In genomic region chr4:127624176-127624575, GRCh38 we compare ENCODE assay signal across 10 cellular contexts. TPM values are rescaled to one million over a fixed set of nuclear protein-coding genes. Genes with fewer than 3 reads are reported as not detected.
DNase-seq lines count a peak whose midpoint lies in the region; ATAC-seq, FAIRE-seq and TF ChIP-seq lines count a peak whose summit lies in the region.
"Had no signal": no experiment of that assay in that cellular context is flagged by ENCODE, and none has a peak within 500 bp of the region (broad histone marks: within the 10 kb centered on the region; RNA-seq: fewer than 3 reads in every experiment).

No MANE protein-coding gene starts in this region.

- H3K4me2 ChIP-seq in K562 (ENCODE audit: insufficient read depth, low read length), result no peak overlapping the region

- H3K27ac ChIP-seq in K562 (ENCODE audit: extremely low read depth, low read depth, low read length) (no peak overlapping the region), lower lobe of right lung (no peak overlapping the region), upper lobe of right lung (no peak overlapping the region), adrenal gland (no peak overlapping the region)

- H3K4me3 ChIP-seq in K562 (no peak overlapping the region), lower lobe of right lung (peak overlapping the region; percentile 66), upper lobe of right lung (peak overlapping the region; percentile 54), mucosa of descending colon (no peak overlapping the region), adrenal gland (no peak overlapping the region)

- POLR2A ChIA-PET in K562 (lab: Yijun Ruan, JAX), result interaction anchor here (0.6 to 1.5 kb wide), 3 partner anchors 8 to 433 kb away, joined by 3 to 7 read pairs (median 6); partner anchors contain the start of gene INTU

- ATAC-seq in K562 (no peak), lower lobe of right lung (no peak), upper lobe of right lung (no peak), GM18909 (IDR thresholded peaks at IDR 0.05; ENCODE audit: poor library complexity, unreplicated experiment) (no peak), mucosa of descending colon (no peak)

- WGBS in K562 (ENCODE audit: insufficient coverage, low coverage, missing lambda C conversion rate), result 28% methylated on average over 8 of the region's 8 CpGs
- 58 to 67% (median 63%) methylated on average over 8 of the region's 8 CpGs for WGBS in adrenal gland, 4 donors

- no peak for FAIRE-seq in K562 (lab: Jason Lieb, UNC)

- no peaks in the 10 kb centered on the region for H4K20me1 ChIP-seq in K562 (replicated peaks; ENCODE audit: control insufficient read depth, insufficient read depth, low read length)

- no peak for TF ChIP-seq RAD21 in K562 (CRISPR knock-in tag; conservative IDR thresholded peaks at IDR 0.05 in 1 of 2, IDR thresholded peaks at IDR 0.05 in 1 of 2)

- peak; percentile 1 for DNase-seq in NCI-H345 (lab: John Stamatoyannopoulos, UW)
- no peak for DNase-seq in NCI-H345 treated with DMSO at 0.1 percent for 48 hours (lab: John Stamatoyannopoulos, UW; ENCODE audit: unreplicated experiment)
- no peak for DNase-seq in K562 (ENCODE audit: extremely low read depth in 1 of 4, low spot score in 3 of 4)
- no peak for DNase-seq in lower lobe of right lung
- DNase-seq in upper lobe of right lung, result no peak
- no peak for DNase-seq in mucosa of descending colon
- DNase-seq in adrenal gland, result no peak
- DNase-seq: activated CD4-positive, alpha-beta T cell treated with anti-CD3 and anti-CD28 coated beads, Interleukin-2, amount 50 U/mL, for 48 hours; T-helper 1 cell had no signal

- TF ChIP-seq POLR2A in K562 (conservative IDR thresholded peaks at IDR 0.05), result no peak
- TF ChIP-seq POLR2A in adrenal gland (IDR thresholded peaks at IDR 0.05), result no peak

- no TSS peak for BruUV-seq in K562 (replicated peaks; lab: Mats Ljungman, UMichigan)

- H3K9ac ChIP-seq in K562 (ENCODE audit: insufficient read depth in 1 of 2, low read depth in 2 of 2, low read length in 2 of 2), result no peak overlapping the region

- intact Hi-C loops in K562 (cut with micrococcal nuclease), result no loop called here
- intact Hi-C loops in lower lobe of right lung (cut with DNase I), result no loop called here
- intact Hi-C loops in upper lobe of right lung (cut with DNase I), result no loop called here
- intact Hi-C loops in mucosa of descending colon (cut with DNase I, micrococcal nuclease), result no loop called here
- intact Hi-C loops in adrenal gland (cut with DNase I), result no loop called here

- CTCF ChIA-PET in K562 (lab: Yijun Ruan, JAX; ENCODE audit: low intra/inter-chr PET ratio), result no interaction called here

- peak overlapping the region; percentile 18; the same call in 1 of the 2 replicates for H2AFZ ChIP-seq in K562 (ENCODE audit: low read depth, low read length)

- no peaks in the 10 kb centered on the region for H3K27me3 ChIP-seq in K562 (ENCODE audit: control insufficient read depth in 2 of 2, insufficient read depth in 2 of 2, low read length in 2 of 2)
- H3K27me3 ChIP-seq in lower lobe of right lung (ENCODE audit: low read depth), result peaks cover 23% of the 10 kb centered on the region
- peaks cover 30% of the 10 kb centered on the region for H3K27me3 ChIP-seq in upper lobe of right lung
- H3K27me3 ChIP-seq in adrenal gland, result peaks cover 19% of the 10 kb centered on the region

- no peaks in the 10 kb centered on the region for H3K79me2 ChIP-seq in K562 (ENCODE audit: control insufficient read depth, insufficient read depth, low read length)

- TF ChIP-seq CTCF in K562 (IDR thresholded peaks at IDR 0.05 in 2 of 3, conservative IDR thresholded peaks at IDR 0.05 in 1 of 3; ENCODE audit: insufficient read depth in 2 of 3, low read depth in 1 of 3, low read length in 3 of 3) (no peak), lower lobe of right lung (IDR thresholded peaks at IDR 0.05) (no peak), upper lobe of right lung (IDR thresholded peaks at IDR 0.05) (no peak), mucosa of descending colon (IDR thresholded peaks at IDR 0.05) (no peak), adrenal gland (IDR thresholded peaks at IDR 0.05) (no peak)

- in situ Hi-C loops in K562 (cut with MboI), result no loop called here

- H3K4me1 ChIP-seq in K562 (replicated peaks in 1 of 2; ENCODE audit: control insufficient read depth in 2 of 2, insufficient read depth in 2 of 2, low read length in 2 of 2), result no peaks in the 10 kb centered on the region
- H3K4me1 ChIP-seq in lower lobe of right lung, result peaks cover 12% of the 10 kb centered on the region
- no peaks in the 10 kb centered on the region for H3K4me1 ChIP-seq in upper lobe of right lung
- H3K4me1 ChIP-seq in mucosa of descending colon (ENCODE audit: low read depth), result peaks cover 10% of the 10 kb centered on the region
- H3K4me1 ChIP-seq in adrenal gland (replicated peaks in 1 of 2), result peaks cover 6 to 9% of the 10 kb centered on the region in 2 donors

- no peak for TF ChIP-seq EP300 in K562 (IDR thresholded peaks at IDR 0.05; ENCODE audit: low read length)

- no peaks in the 10 kb centered on the region for H3K9me1 ChIP-seq in K562 (ENCODE audit: control insufficient read depth, insufficient read depth, low read length)

- H3K36me3 ChIP-seq in K562 (ENCODE audit: control insufficient read depth, insufficient read depth, low read length) (no peaks in the 10 kb centered on the region), lower lobe of right lung (no peaks in the 10 kb centered on the region), upper lobe of right lung (no peaks in the 10 kb centered on the region), mucosa of descending colon (ENCODE audit: low read depth) (no peaks in the 10 kb centered on the region), adrenal gland (replicated peaks in 1 of 2) (no peaks in the 10 kb centered on the region)

- no peaks in the 10 kb centered on the region for H3K9me3 ChIP-seq in K562 (replicated peaks; ENCODE audit: control insufficient read depth, insufficient read depth, low read depth, low read length)
- H3K9me3 ChIP-seq in lower lobe of right lung, result no peaks in the 10 kb centered on the region
- no peaks in the 10 kb centered on the region for H3K9me3 ChIP-seq in upper lobe of right lung
- no peaks in the 10 kb centered on the region for H3K9me3 ChIP-seq in mucosa of descending colon
- no peaks in the 10 kb centered on the region for H3K9me3 ChIP-seq in adrenal gland (replicated peaks in 1 of 3)

TF ChIP-seq in K562, 482 proteins besides CTCF, POLR2A, EP300 and RAD21:
- TF ChIP-seq TCF15 (CRISPR knock-in tag; IDR thresholded peaks at IDR 0.05) (no peak), BCL6 (CRISPR knock-in tag; IDR thresholded peaks at IDR 0.05) (no peak)
- TF ChIP-seq, protein P1, sequence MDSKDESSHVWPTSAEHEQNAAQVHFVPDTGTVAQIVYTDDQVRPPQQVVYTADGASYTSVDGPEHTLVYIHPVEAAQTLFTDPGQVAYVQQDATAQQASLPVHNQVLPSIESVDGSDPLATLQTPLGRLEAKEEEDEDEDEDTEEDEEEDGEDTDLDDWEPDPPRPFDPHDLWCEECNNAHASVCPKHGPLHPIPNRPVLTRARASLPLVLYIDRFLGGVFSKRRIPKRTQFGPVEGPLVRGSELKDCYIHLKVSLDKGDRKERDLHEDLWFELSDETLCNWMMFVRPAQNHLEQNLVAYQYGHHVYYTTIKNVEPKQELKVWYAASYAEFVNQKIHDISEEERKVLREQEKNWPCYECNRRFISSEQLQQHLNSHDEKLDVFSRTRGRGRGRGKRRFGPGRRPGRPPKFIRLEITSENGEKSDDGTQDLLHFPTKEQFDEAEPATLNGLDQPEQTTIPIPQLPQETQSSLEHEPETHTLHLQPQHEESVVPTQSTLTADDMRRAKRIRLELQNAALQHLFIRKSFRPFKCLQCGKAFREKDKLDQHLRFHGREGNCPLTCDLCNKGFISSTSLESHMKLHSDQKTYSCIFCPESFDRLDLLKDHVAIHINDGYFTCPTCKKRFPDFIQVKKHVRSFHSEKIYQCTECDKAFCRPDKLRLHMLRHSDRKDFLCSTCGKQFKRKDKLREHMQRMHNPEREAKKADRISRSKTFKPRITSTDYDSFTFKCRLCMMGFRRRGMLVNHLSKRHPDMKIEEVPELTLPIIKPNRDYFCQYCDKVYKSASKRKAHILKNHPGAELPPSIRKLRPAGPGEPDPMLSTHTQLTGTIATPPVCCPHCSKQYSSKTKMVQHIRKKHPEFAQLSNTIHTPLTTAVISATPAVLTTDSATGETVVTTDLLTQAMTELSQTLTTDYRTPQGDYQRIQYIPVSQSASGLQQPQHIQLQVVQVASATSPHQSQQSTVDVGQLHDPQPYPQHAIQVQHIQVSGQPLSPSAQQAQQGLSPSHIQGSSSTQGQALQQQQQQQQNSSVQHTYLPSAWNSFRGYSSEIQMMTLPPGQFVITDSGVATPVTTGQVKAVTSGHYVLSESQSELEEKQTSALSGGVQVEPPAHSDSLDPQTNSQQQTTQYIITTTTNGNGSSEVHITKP (IDR thresholded peaks at IDR 0.05; ENCODE audit: partially characterized antibody), result peak; percentile 90
TF ChIP-seq in K562: peak in this region for 1.

RNA-seq across cellular contexts. Expression of gene INTU, which starts 8.6 kb away (rescaled TPM):
- total RNA-seq in K562 (2011; cell fraction: chromatin; rRNA removed; ENCODE audit: low replicate concordance), result 6.0 and 18.8 TPM in 2 replicates
- 2.2 and 3.6 TPM in 2 replicates for total RNA-seq in K562 (2011; cell fraction: nucleolus; rRNA removed)
- total RNA-seq in K562 (2011; cell fraction: nucleoplasm; rRNA removed), result 7.0 and 12.6 TPM in 2 replicates
- total RNA-seq in K562 (2014; rRNA removed), result 1.8 and 2.2 TPM in 2 replicates
- 5.9 and 7.1 TPM in 2 replicates for total RNA-seq in K562 (2014; rRNA removed; fragmentation: Illumina TruSeq; extraction: Trizol)
- total RNA-seq in K562 (2015; rRNA removed; fragmentation: Illumina TruSeq; extraction: Trizol), result 3.1 and 3.8 TPM in 2 replicates
- 3.9 and 4.2 TPM in 2 replicates for total RNA-seq in K562 (2021)
- polyA plus RNA-seq in K562 (2011; rRNA removed), result 3.2 and 8.9 TPM in 2 replicates
- 1.1 and 1.7 TPM in 2 replicates for polyA plus RNA-seq in K562 (2011; cell fraction: cytosol; rRNA removed)
- 10.0 and 15.0 TPM in 2 replicates for polyA plus RNA-seq in K562 (2011; cell fraction: nucleus; rRNA removed)
- polyA plus RNA-seq in K562 (2012), result 1.8 and 3.0 TPM in 2 replicates
- polyA plus RNA-seq in K562 (2014; fragmentation: Illumina TruSeq; extraction: Trizol), result 2.6 and 3.0 TPM in 2 replicates
- polyA plus RNA-seq in K562 (2014; fragmentation: Nextera tagmentation; extraction: Ambion mirVana), result 1 to 10 TPM; 1.5 to 4.1 TPM
- 2.7 and 4.0 TPM in 2 replicates for polyA plus RNA-seq in K562 (2014; rRNA removed)
- polyA minus RNA-seq in K562 (2011; rRNA and poly(A)+ RNA removed), result 7.3 and 14.2 TPM in 2 replicates
- polyA minus RNA-seq in K562 (2011; cell fraction: cytosol; rRNA and poly(A)+ RNA removed), result 1.2 and 3.4 TPM in 2 replicates
- 6.3 and 9.0 TPM in 2 replicates for polyA minus RNA-seq in K562 (2011; cell fraction: nucleus; rRNA and poly(A)+ RNA removed)
- total RNA-seq in lower lobe of right lung, result 11.1 TPM
- 11.4 TPM for total RNA-seq in upper lobe of right lung
- 1 to 10 TPM; 4.2 to 8.2 (median 5.8) TPM for total RNA-seq in mucosa of descending colon
- total RNA-seq in adrenal gland, result 1 to 10 TPM; 2.5 to 8.1 (median 5.3) TPM
- 1 to 10 TPM; 3.3 to 5.4 (median 4.5) TPM for polyA plus RNA-seq in adrenal gland

Comparison
In these comparisons a context has a peak if more than half of its experiments do, and no peak if none do; other contexts are left out.
1. H3K4me3 ChIP-seq: peak in lower lobe of right lung (single experiment) and upper lobe of right lung (single experiment); none in K562 (single experiment), mucosa of descending colon (single experiment) and adrenal gland (0 of 4).